13 cellular contexts compared by ENCODE assay signal in the genomic region with DNA sequence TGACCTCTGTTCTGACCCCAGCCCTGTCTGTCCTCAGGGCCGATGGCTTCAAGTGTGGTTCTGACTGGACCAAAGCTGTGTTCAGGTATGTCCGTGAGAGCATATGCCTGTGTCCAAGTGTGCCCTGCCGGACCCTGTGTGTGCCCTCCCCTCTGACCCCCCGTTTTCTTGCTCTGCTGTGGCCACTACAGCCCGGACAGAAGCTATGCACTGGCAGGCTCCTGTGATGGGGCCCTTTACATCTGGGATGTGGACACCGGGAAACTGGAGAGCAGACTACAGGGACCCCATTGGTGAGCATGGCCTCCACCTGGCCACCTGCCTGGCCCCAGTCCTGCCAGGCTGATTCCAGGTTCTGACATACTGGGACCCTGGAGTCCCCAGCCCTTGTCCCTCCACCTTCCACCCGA. TPM values are rescaled to one million over a fixed set of nuclear protein-coding genes. Genes with fewer than 3 reads are reported as not detected.
DNase-seq lines count a peak whose midpoint lies in the region; ATAC-seq and TF ChIP-seq lines count a peak whose summit lies in the region.
"Had no signal": no experiment of that assay in that cellular context is flagged by ENCODE, and none has a peak within 500 bp of the region (broad histone marks: within the 10 kb centered on the region; RNA-seq: fewer than 3 reads in every experiment).

No MANE protein-coding gene starts in this region.

- peak overlapping the region; percentile 88 for H3K27ac Mint-ChIP-seq in CD8-positive, alpha-beta T cell
- peak overlapping the region; percentile 16 to 83 for H3K27ac Mint-ChIP-seq in activated naive CD4-positive, alpha-beta T cell treated with anti-CD3 and anti-CD28 coated beads, Interleukin-2, amount 50 U/mL, for 72 hours
- peak overlapping the region; percentile 78 for H3K27ac Mint-ChIP-seq in neural crest cell (ENCODE audit: unreplicated experiment)

- H3K9ac ChIP-seq in BLaER1 treated with 17β-estradiol and CSF1 and Interleukin-3, amounts not matched to agents 10 nM and 100 nM, result peak overlapping the region in 7 of 11 experiments; percentile 2 to 65 (median 21); a peak in 10 of 22 replicates

- H3K9me3 ChIP-seq in BLaER1 treated with 17β-estradiol and CSF1 and Interleukin-3, amounts not matched to agents 10 nM and 100 nM (replicated peaks in 1 of 11), result no peaks in the 10 kb centered on the region
- H3K9me3 ChIP-seq in CD8-positive, alpha-beta T cell (ENCODE audit: low read length), result no peaks in the 10 kb centered on the region
- H3K9me3 ChIP-seq: mucosa of descending colon had no signal

- peak overlapping the region in 5 of 11 experiments; percentile 41 to 75 (median 53); a peak in 7 of 22 replicates for H3K4me2 ChIP-seq in BLaER1 treated with 17β-estradiol and CSF1 and Interleukin-3, amounts not matched to agents 10 nM and 100 nM

- no peaks in the 10 kb centered on the region for H3K27me3 Mint-ChIP-seq in CD8-positive, alpha-beta T cell (ENCODE audit: low read depth)
- peaks cover 6% of the 10 kb centered on the region for H3K27me3 Mint-ChIP-seq in neural crest cell (ENCODE audit: low read depth)

- intact Hi-C loops in CD8-positive, alpha-beta T cell (cut with DNase I, micrococcal nuclease), result no loop called here

- peak overlapping the region in 9 of 11 experiments; percentile 3 to 79 (median 67); a peak in 13 of 22 replicates for H3K27ac ChIP-seq in BLaER1 treated with 17β-estradiol and CSF1 and Interleukin-3, amounts not matched to agents 10 nM and 100 nM
- no peak overlapping the region for H3K27ac ChIP-seq in CD8-positive, alpha-beta T cell (ENCODE audit: low read depth, low read length)
- H3K27ac ChIP-seq: cardiac muscle cell had no signal

- peaks cover 17 to 84% (median 48%) of the 10 kb centered on the region in 10 experiments for H3K4me1 ChIP-seq in BLaER1 treated with 17β-estradiol and CSF1 and Interleukin-3, amounts not matched to agents 10 nM and 100 nM
- no peaks in the 10 kb centered on the region for H3K4me1 ChIP-seq in CD8-positive, alpha-beta T cell (ENCODE audit: insufficient read depth, low read length)

- H3K9me3 Mint-ChIP-seq in CD8-positive, alpha-beta T cell, result no peaks in the 10 kb centered on the region
- H3K9me3 Mint-ChIP-seq in activated naive CD4-positive, alpha-beta T cell treated with anti-CD3 and anti-CD28 coated beads, Interleukin-2, amount 50 U/mL, for 72 hours, result no peaks in the 10 kb centered on the region
- H3K9me3 Mint-ChIP-seq in neural crest cell, result no peaks in the 10 kb centered on the region

- no peak overlapping the region for H3K4me3 Mint-ChIP-seq in CD8-positive, alpha-beta T cell
- H3K4me3 Mint-ChIP-seq in neural crest cell, result no peak overlapping the region

- no peak for TF ChIP-seq POLR2A in erythroblast (IDR thresholded peaks at IDR 0.05; ENCODE audit: low read length)

- no peak for ATAC-seq in CD8-positive, alpha-beta T cell
- ATAC-seq in activated naive CD4-positive, alpha-beta T cell treated with anti-CD3 and anti-CD28 coated beads, Interleukin-2, amount 50 U/mL, for 72 hours, result no peak
- ATAC-seq: mucosa of descending colon, Panc1 had no signal

- no peak overlapping the region for H3K4me3 ChIP-seq in BLaER1 treated with 17β-estradiol and CSF1 and Interleukin-3, amounts not matched to agents 10 nM and 100 nM
- H3K4me3 ChIP-seq in CD8-positive, alpha-beta T cell (ENCODE audit: low read depth, low read length), result no peak overlapping the region
- no peak overlapping the region for H3K4me3 ChIP-seq in H7 (ENCODE audit: insufficient read depth, low read depth, low read length)
- H3K4me3 ChIP-seq: cardiac muscle cell, mucosa of descending colon had no signal

- no peaks in the 10 kb centered on the region for H3K4me1 Mint-ChIP-seq in CD8-positive, alpha-beta T cell (ENCODE audit: low read depth)
- H3K4me1 Mint-ChIP-seq in neural crest cell, result peaks cover 9% of the 10 kb centered on the region

- peaks cover 44 to 97% (median 67%) of the 10 kb centered on the region in 11 experiments for H3K36me3 ChIP-seq in BLaER1 treated with 17β-estradiol and CSF1 and Interleukin-3, amounts not matched to agents 10 nM and 100 nM
- peaks cover 10% of the 10 kb centered on the region for H3K36me3 ChIP-seq in CD8-positive, alpha-beta T cell (ENCODE audit: insufficient read depth, low read length)
- no peaks in the 10 kb centered on the region; the same call in 1 of the 2 replicates for H3K36me3 ChIP-seq in H7 (replicated peaks; ENCODE audit: control insufficient read depth, insufficient read depth, low read length)
- H3K36me3 ChIP-seq: cardiac muscle cell had no signal

- CTCF ChIA-PET in CD8-positive, alpha-beta T cell (lab: Charles Lee), result interaction anchor here (1.0 to 2.2 kb wide), 3 partner anchors 13 to 350 kb away, joined by 4 to 7 read pairs (median 5); no protein-coding TSS in a partner anchor

- no peaks in the 10 kb centered on the region for H3K27me3 ChIP-seq in BLaER1 treated with 17β-estradiol and CSF1 and Interleukin-3, amounts not matched to agents 10 nM and 100 nM
- H3K27me3 ChIP-seq in CD8-positive, alpha-beta T cell (ENCODE audit: insufficient read depth, low read length), result no peaks in the 10 kb centered on the region
- H3K27me3 ChIP-seq in H7 (ENCODE audit: control insufficient read depth, insufficient read depth, low read length), result no peaks in the 10 kb centered on the region; the same call in 1 of the 2 replicates
- H3K27me3 ChIP-seq: cardiac muscle cell had no signal

- peaks cover 0 to 100% (median 9%) of the 10 kb centered on the region in 11 experiments; a peak in 13 of 22 replicates for H4K20me1 ChIP-seq in BLaER1 treated with 17β-estradiol and CSF1 and Interleukin-3, amounts not matched to agents 10 nM and 100 nM

- TF ChIP-seq CTCF in CD8-positive, alpha-beta T cell (IDR thresholded peaks at IDR 0.05), result no peak
- no peak for TF ChIP-seq CTCF in neural crest cell (conservative IDR thresholded peaks at IDR 0.05)

- DNase-seq in CD8-positive, alpha-beta T cell, result no peak
- DNase-seq in activated naive CD4-positive, alpha-beta T cell treated with anti-CD3 and anti-CD28 coated beads, Interleukin-2, amount 50 U/mL, for 72 hours (ENCODE audit: low spot score in 2 of 2), result no peak
- DNase-seq in neural crest cell (ENCODE audit: low read depth, low spot score) (no peak), erythroblast (lab: John Stamatoyannopoulos, UW) (no peak), H7 (no peak), NCI-H2029 treated with DMSO at 0.1 percent for 48 hours (lab: John Stamatoyannopoulos, UW) (no peak)
- DNase-seq: activated CD4-positive, alpha-beta T cell treated with anti-CD3 and anti-CD28 coated beads for 4 hours; activated gamma-delta T cell; mucosa of descending colon; NCI-H1092 had no signal

- H3K36me3 Mint-ChIP-seq in CD8-positive, alpha-beta T cell, result peaks cover 38% of the 10 kb centered on the region
- no peaks in the 10 kb centered on the region for H3K36me3 Mint-ChIP-seq in activated naive CD4-positive, alpha-beta T cell treated with anti-CD3 and anti-CD28 coated beads, Interleukin-2, amount 50 U/mL, for 72 hours
- no peaks in the 10 kb centered on the region for H3K36me3 Mint-ChIP-seq in neural crest cell (ENCODE audit: low read depth)

- POLR2A ChIA-PET in CD8-positive, alpha-beta T cell (lab: Charles Lee), result interaction anchor here (1.5 to 1.9 kb wide), 2 partner anchors 13 to 15 kb away, joined by 5 to 6 read pairs; no protein-coding TSS in a partner anchor

RNA-seq across cellular contexts. Expression of gene ATG16L2, which starts 14.5 kb away (rescaled TPM):
- 10 to 100 TPM; 45.7 to 52.8 TPM for total RNA-seq in CD8-positive, alpha-beta T cell
- 100 to 1,000 TPM in 1 of 2 donors, 10 to 100 TPM in 1; 64.2 to 189 TPM for total RNA-seq in activated naive CD4-positive, alpha-beta T cell treated with anti-CD3 and anti-CD28 coated beads, Interleukin-2, amount 50 U/mL, for 72 hours
- 22.7 and 24.5 TPM in 2 replicates for total RNA-seq in neural crest cell
- 6.2 and 16.0 TPM in 2 replicates for total RNA-seq in H7 (2014; rRNA removed; shearing (Covaris generic))

RNA-seq across cellular contexts. Expression of gene STARD10, which starts 34.9 kb away (rescaled TPM):
- 10 to 100 TPM; 22.1 to 25.1 TPM for total RNA-seq in CD8-positive, alpha-beta T cell
- 10 to 100 TPM in 1 of 2 donors, 1 to 10 TPM in 1; 8.0 to 11.9 TPM for total RNA-seq in activated naive CD4-positive, alpha-beta T cell treated with anti-CD3 and anti-CD28 coated beads, Interleukin-2, amount 50 U/mL, for 72 hours
- total RNA-seq in neural crest cell, result 12.6 and 13.5 TPM in 2 replicates
- 19.3 and 26.8 TPM in 2 replicates for total RNA-seq in H7 (2014; rRNA removed; shearing (Covaris generic))
